ENCODE assay signal across 8 cellular contexts in the genomic region with DNA sequence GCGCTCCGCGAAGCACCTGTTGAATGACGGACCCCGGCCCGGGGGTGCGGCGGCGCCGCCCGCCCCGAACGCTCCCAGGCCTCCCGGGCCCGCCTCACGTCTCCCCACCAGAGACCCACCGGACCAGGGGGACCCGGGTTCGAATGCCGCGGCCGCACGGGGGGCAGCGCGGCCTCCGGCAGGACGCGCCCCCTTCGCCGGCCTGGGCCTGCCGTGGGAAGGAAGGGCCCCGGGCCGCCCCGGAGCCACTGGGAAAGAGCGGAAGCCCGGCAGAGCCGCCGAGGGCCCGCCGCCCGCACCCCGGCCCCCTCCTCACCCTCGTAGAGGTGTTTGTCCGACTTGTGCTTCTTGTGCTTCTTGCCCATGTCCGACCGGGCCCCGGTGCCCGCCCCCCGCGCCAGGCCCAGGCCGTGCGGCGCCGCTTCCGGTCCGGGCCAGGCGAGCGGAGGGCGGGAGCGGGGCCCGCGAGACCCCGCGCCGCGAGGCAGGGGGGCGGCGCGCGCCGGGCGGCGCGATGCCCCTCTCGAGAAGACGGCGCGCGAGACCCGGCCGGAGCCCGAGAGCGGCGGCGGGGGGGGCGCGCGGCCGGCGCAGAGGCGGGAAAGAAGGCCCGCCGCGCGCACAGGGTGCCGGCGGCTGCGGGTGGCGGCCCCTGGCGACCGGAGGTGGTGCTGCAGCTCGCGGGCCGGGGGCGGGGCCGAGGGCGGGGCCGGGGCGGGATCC. TPM values are rescaled to one million over a fixed set of nuclear protein-coding genes. Genes with fewer than 3 reads are reported as not detected.
DNase-seq lines count a peak whose midpoint lies in the region; ATAC-seq, FAIRE-seq and TF ChIP-seq lines count a peak whose summit lies in the region.

Gene BRD7, minus strand, starts transcription at position 579 of the 723 bp plus-strand sequence. Its CDS starts 214 bp downstream, at position 365.

- H3K36me3 Mint-ChIP-seq in activated naive CD8-positive, alpha-beta T cell treated with anti-CD3 and anti-CD28 coated beads, Interleukin-2, amount 10 ng/mL, durations not matched to agents 7 days and 5 days: peaks cover 19% of the 10 kb centered on the region

- no peak for FAIRE-seq in D721Med (lab: Jason Lieb, UNC)

- DNase-seq in D721Med (ENCODE audit: insufficient read length, low spot score): no peak
- DNase-seq in GM20000 (ENCODE audit: low spot score): peak; percentile 96
- DNase-seq in HT1080 (ENCODE audit: low read depth): no peak
- DNase-seq in SW480 (ENCODE audit: low spot score): peak; percentile 33
- peak; percentile 85 for DNase-seq in activated naive CD8-positive, alpha-beta T cell treated with anti-CD3 and anti-CD28 coated beads, Interleukin-2, amount 10 ng/mL, durations not matched to agents 7 days and 5 days
- peak; percentile 65 for DNase-seq in left ventricle myocardium inferior
- DNase-seq in pulmonary artery endothelial cell (ENCODE audit: low read depth, low spot score): no peak

- H3K36me3 ChIP-seq in left ventricle myocardium inferior: peaks cover 17% of the 10 kb centered on the region
- peaks cover 6% of the 10 kb centered on the region for H3K36me3 ChIP-seq in urinary bladder (ENCODE audit: insufficient read depth)

- ATAC-seq in activated naive CD8-positive, alpha-beta T cell treated with anti-CD3 and anti-CD28 coated beads, Interleukin-2, amount 10 ng/mL, durations not matched to agents 7 days and 5 days (ENCODE audit: low read depth): peak; percentile 79

- peak within 1 kb of the TSS; percentile 96 for H3K4me3 Mint-ChIP-seq in activated naive CD8-positive, alpha-beta T cell treated with anti-CD3 and anti-CD28 coated beads, Interleukin-2, amount 10 ng/mL, durations not matched to agents 7 days and 5 days

- H3K4me1 ChIP-seq in left ventricle myocardium inferior (peaks cover 60% of the 10 kb centered on the region), urinary bladder (ENCODE audit: insufficient read depth) (no peaks in the 10 kb centered on the region)

- no peaks in the 10 kb centered on the region for H3K9me3 ChIP-seq in left ventricle myocardium inferior (replicated peaks)

- H3K4me1 Mint-ChIP-seq in activated naive CD8-positive, alpha-beta T cell treated with anti-CD3 and anti-CD28 coated beads, Interleukin-2, amount 10 ng/mL, durations not matched to agents 7 days and 5 days: peaks cover 32% of the 10 kb centered on the region

- H3K27me3 ChIP-seq in left ventricle myocardium inferior (ENCODE audit: low read depth): no peaks in the 10 kb centered on the region

- TF ChIP-seq CTCF in D721Med (IDR thresholded peaks at IDR 0.05; ENCODE audit: insufficient read depth, missing control alignments): peak; percentile 45
- peak; percentile 74 for TF ChIP-seq CTCF in GM20000 (IDR thresholded peaks at IDR 0.05; ENCODE audit: extremely low read depth, missing control alignments)
- peak; percentile 67 for TF ChIP-seq CTCF in left ventricle myocardium inferior (IDR thresholded peaks at IDR 0.05; ENCODE audit: borderline replicate concordance)

- H3K4me3 ChIP-seq in left ventricle myocardium inferior: peak within 1 kb of the TSS; percentile 96
- peak within 1 kb of the TSS; percentile 100 for H3K4me3 ChIP-seq in urinary bladder (ENCODE audit: low read depth, low read length)

- WGBS in urinary bladder: under 1% methylated on average over 107 of the region's 109 CpGs

- intact Hi-C loops in left ventricle myocardium inferior (cut with micrococcal nuclease): no loop called here

- peak within 1 kb of the TSS; percentile 93 for H3K27ac Mint-ChIP-seq in activated naive CD8-positive, alpha-beta T cell treated with anti-CD3 and anti-CD28 coated beads, Interleukin-2, amount 10 ng/mL, durations not matched to agents 7 days and 5 days

- H3K27ac ChIP-seq in left ventricle myocardium inferior (replicated peaks) (peak within 1 kb of the TSS; percentile 75), urinary bladder (ENCODE audit: low read depth) (no peak within 1 kb of the TSS)

- POLR2A ChIA-PET in activated naive CD8-positive, alpha-beta T cell treated with anti-CD3 and anti-CD28 coated beads, Interleukin-2, amount 10 ng/mL, durations not matched to agents 7 days and 5 days (lab: Charles Lee): interaction anchor here (0.7 to 1.1 kb wide), 2 partner anchors 107 to 298 kb away, joined by 3 read pairs; no protein-coding TSS in a partner anchor

- no peaks in the 10 kb centered on the region for H3K27me3 Mint-ChIP-seq in activated naive CD8-positive, alpha-beta T cell treated with anti-CD3 and anti-CD28 coated beads, Interleukin-2, amount 10 ng/mL, durations not matched to agents 7 days and 5 days

- no peaks in the 10 kb centered on the region for H3K9me3 Mint-ChIP-seq in activated naive CD8-positive, alpha-beta T cell treated with anti-CD3 and anti-CD28 coated beads, Interleukin-2, amount 10 ng/mL, durations not matched to agents 7 days and 5 days

RNA-seq across cellular contexts. Expression of gene BRD7, which starts in this region (rescaled TPM):
- total RNA-seq in HT1080 (2014; rRNA removed; shearing (Covaris generic)): 78.1 and 78.6 TPM in 2 replicates
- polyA plus RNA-seq in HT1080 (2015; cell fraction: cytosol; rRNA removed): 57.7 and 70.6 TPM in 2 replicates
- polyA plus RNA-seq in HT1080 (2015; cell fraction: nucleus; rRNA removed): 38.1 and 38.9 TPM in 2 replicates
- 10 to 100 TPM; 81.4 to 84.3 TPM for total RNA-seq in activated naive CD8-positive, alpha-beta T cell treated with anti-CD3 and anti-CD28 coated beads, Interleukin-2, amount 10 ng/mL, durations not matched to agents 7 days and 5 days
- 52.3 TPM for total RNA-seq in left ventricle myocardium inferior
- total RNA-seq in pulmonary artery endothelial cell: 53.4 and 55.3 TPM in 2 replicates
- 45.9 TPM for total RNA-seq in urinary bladder
- polyA plus RNA-seq in urinary bladder: 48.1 TPM

Comparison
In these comparisons a context has a peak if more than half of its experiments do, and no peak if none do; other contexts are left out.
1. DNase-seq: peak in GM20000 (single experiment), SW480 (single experiment), activated naive CD8-positive, alpha-beta T cell treated with anti-CD3 and anti-CD28 coated beads, Interleukin-2, amount 10 ng/mL, durations not matched to agents 7 days and 5 days (single experiment) and left ventricle myocardium inferior (single experiment); none in D721Med (single experiment), HT1080 (single experiment) and pulmonary artery endothelial cell (single experiment).
2. Peak in every context shown above with its lines, with median percentiles within 50 percentile points of each other: CTCF ChIP-seq.